Comparison of ENCODE assay signal across 13 cellular contexts in genomic region chr2:85799215-85799956, GRCh38. TPM values are rescaled to one million over a fixed set of nuclear protein-coding genes. Genes with fewer than 3 reads are reported as not detected.
DNase-seq lines count a peak whose midpoint lies in the region; TF ChIP-seq lines count a peak whose summit lies in the region.
"Had no signal": no experiment of that assay in that cellular context is flagged by ENCODE, and none has a peak within 500 bp of the region (broad histone marks: within the 10 kb centered on the region; RNA-seq: fewer than 3 reads in every experiment).

No MANE protein-coding gene starts in this region.

- H3K9ac ChIP-seq in mammary epithelial cell (ENCODE audit: insufficient read depth, low read length) = no peak overlapping the region

- BruUV-seq in mammary epithelial cell (replicated peaks; lab: Mats Ljungman, UMichigan) = no TSS peak

- CTCF ChIA-PET in mammary epithelial cell (lab: Charles Lee; ENCODE audit: low non-redundant PET) = interaction anchor here (1.1 kb wide), 2 partner anchors 50 to 341 kb away, joined by 6 to 7 read pairs; no protein-coding TSS in a partner anchor

- TF ChIP-seq CTCF in mammary epithelial cell (conservative IDR thresholded peaks at IDR 0.05 in 1 of 2, IDR thresholded peaks at IDR 0.05 in 1 of 2; ENCODE audit: extremely low read depth in 1 of 2, insufficient read depth in 1 of 2, low read depth in 1 of 2, low read length in 2 of 2) = no peak

- no peaks in the 10 kb centered on the region for H3K27me3 ChIP-seq in mammary epithelial cell (ENCODE audit: insufficient read depth, low read length)
- no peaks in the 10 kb centered on the region for H3K27me3 ChIP-seq in effector memory CD4-positive, alpha-beta T cell (replicated peaks; ENCODE audit: control insufficient read depth, insufficient read depth, low read length, poor library complexity, severe bottlenecking)

- 17% methylated on average over 9 of the region's 11 CpGs for WGBS in mammary epithelial cell (ENCODE audit: low coverage, missing lambda C conversion rate)

- peaks cover 7% of the 10 kb centered on the region for H3K4me1 ChIP-seq in mammary epithelial cell (ENCODE audit: insufficient read depth, low read length)
- no peaks in the 10 kb centered on the region for H3K4me1 ChIP-seq in effector memory CD4-positive, alpha-beta T cell (ENCODE audit: control insufficient read depth, insufficient read depth, low read length, poor library complexity, severe bottlenecking)

- no peaks in the 10 kb centered on the region for H4K20me1 ChIP-seq in mammary epithelial cell (ENCODE audit: insufficient read depth, low read length)

- no peaks in the 10 kb centered on the region for H3K36me3 ChIP-seq in mammary epithelial cell (ENCODE audit: insufficient read depth, low read length)
- no peaks in the 10 kb centered on the region for H3K36me3 ChIP-seq in effector memory CD4-positive, alpha-beta T cell (ENCODE audit: control insufficient read depth, insufficient read depth, low read length)

- intact Hi-C loops in mammary epithelial cell (cut with micrococcal nuclease) = loop anchor here (1.0 kb wide), 1 partner anchor 49 kb away; no protein-coding TSS in a partner anchor

- no peaks in the 10 kb centered on the region for H3K9me3 ChIP-seq in mammary epithelial cell (replicated peaks; ENCODE audit: insufficient read depth, low read length)
- H3K9me3 ChIP-seq in effector memory CD4-positive, alpha-beta T cell (ENCODE audit: control insufficient read depth, low read length) = no peaks in the 10 kb centered on the region

- in situ Hi-C loops in mammary epithelial cell (cut with MboI; ENCODE audit: low sequenced_read_pairs in 2 of 2) = no loop called here

- H3K4me3 ChIP-seq in mammary epithelial cell (replicated peaks in 1 of 3; ENCODE audit: insufficient read depth in 1 of 3, low read depth in 2 of 3, low read length in 3 of 3) = no peak overlapping the region
- H3K4me3 ChIP-seq in effector memory CD4-positive, alpha-beta T cell (ENCODE audit: insufficient read depth, low read depth, low read length, poor library complexity, severe bottlenecking) = no peak overlapping the region
- H3K4me3 ChIP-seq: K562 had no signal

- H3K27ac ChIP-seq in mammary epithelial cell (ENCODE audit: insufficient read depth, low read depth, low read length) = no peak overlapping the region
- H3K27ac ChIP-seq in effector memory CD4-positive, alpha-beta T cell (ENCODE audit: insufficient read depth, low read length, poor library complexity, severe bottlenecking) = no peak overlapping the region

- H3K4me2 ChIP-seq in mammary epithelial cell (ENCODE audit: insufficient read depth, low read depth, low read length) = no peak overlapping the region

- DNase-seq in DMS53 treated with DMSO at 0.1 percent for 48 hours (lab: John Stamatoyannopoulos, UW; ENCODE audit: unreplicated experiment) = peak; percentile 73
- DNase-seq in HT1080 (ENCODE audit: low read depth) = peak; percentile 84
- DNase-seq in mammary epithelial cell = peak; percentile 65
- DNase-seq in lung microvascular endothelial cell (ENCODE audit: low read depth in 2 of 2) = peak; percentile 22 to 25
- DNase-seq in SIG-M5 treated with dmso at 0.1 percent for 504 hours (lab: John Stamatoyannopoulos, UW; ENCODE audit: unreplicated experiment) = no peak
- no peak for DNase-seq in effector memory CD4-positive, alpha-beta T cell
- DNase-seq in DMS79 (lab: John Stamatoyannopoulos, UW) = no peak
- DNase-seq in T-helper 1 cell = no peak
- DNase-seq: activated CD8-positive, alpha-beta memory T cell treated with anti-CD3 and anti-CD28 coated beads, Interleukin-2, amount 10 ng/mL, durations not matched to agents 7 days and 5 days; DND-41; erythroblast; NCI-H2227 treated with DMSO at 0.1 percent for 48 hours had no signal

- no peaks in the 10 kb centered on the region for H3K79me2 ChIP-seq in mammary epithelial cell (ENCODE audit: insufficient read depth, low read length)

- dilution Hi-C loops in mammary epithelial cell (cut with HindIII; ENCODE audit: low sequenced_read_pairs) = no loop called here

- no peak overlapping the region for H2AFZ ChIP-seq in mammary epithelial cell (ENCODE audit: low read depth, low read length)

RNA-seq across cellular contexts. Expression of gene ATOH8, which starts 45.6 kb away (rescaled TPM):
- 2.1 and 3.8 TPM in 2 replicates for total RNA-seq in HT1080 (2014; rRNA removed; shearing (Covaris generic))
- polyA plus RNA-seq in HT1080 (2015; cell fraction: cytosol; rRNA removed) = 4.1 and 4.5 TPM in 2 replicates
- 2.9 and 3.6 TPM in 2 replicates for polyA plus RNA-seq in HT1080 (2015; cell fraction: nucleus; rRNA removed)
- not detected for total RNA-seq in mammary epithelial cell
- polyA plus RNA-seq in mammary epithelial cell = not detected
- polyA minus RNA-seq in mammary epithelial cell = not detected
- 9.8 and 44.6 TPM in 2 replicates for total RNA-seq in lung microvascular endothelial cell
- total RNA-seq: K562 had no signal
- polyA plus RNA-seq: K562 had no signal

Comparison
In these comparisons a context has a peak if more than half of its experiments do, and no peak if none do; other contexts are left out.
1. DNase-seq: peak in DMS53 treated with DMSO at 0.1 percent for 48 hours (single experiment), HT1080 (single experiment), mammary epithelial cell (single experiment) and lung microvascular endothelial cell (2 of 2); none in SIG-M5 treated with dmso at 0.1 percent for 504 hours (single experiment), effector memory CD4-positive, alpha-beta T cell (0 of 3), DMS79 (single experiment) and T-helper 1 cell (0 of 5).